36 cellular contexts compared by ENCODE assay signal in the genomic region with DNA sequence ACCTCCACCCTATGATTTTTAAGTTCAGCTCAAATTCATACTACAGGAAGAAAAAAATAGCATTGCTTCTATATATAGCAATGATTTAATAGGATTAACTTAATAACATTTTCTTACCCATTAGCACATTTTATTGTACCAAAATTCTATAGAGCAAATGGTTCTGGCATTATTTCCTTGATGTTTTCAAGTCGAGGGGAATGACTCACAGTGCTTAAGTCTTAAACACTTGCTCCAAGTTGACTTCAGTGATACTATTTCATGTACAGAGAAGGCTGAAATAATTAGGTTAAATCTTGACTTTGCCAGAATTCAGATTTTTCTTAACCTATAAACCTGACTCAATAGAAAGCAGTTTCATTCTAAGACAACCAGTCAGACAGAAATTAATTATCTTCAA.
"Had no signal": no experiment of that assay in that cellular context is flagged by ENCODE, and none has a peak within 500 bp of the region (broad histone marks: within the 10 kb centered on the region; RNA-seq: fewer than 3 reads in every experiment).

No MANE protein-coding gene starts in this region.

- DNase-seq: Karpas-422, Kasumi-1, MG63, MM.1S, MV-4-11, NCI-H1048, NCI-H1092, NCI-H1092 treated with DMSO at 0.1 percent for 48 hours, NCI-H1105, NCI-H1105 treated with DMSO at 0.1 percent for 48 hours, NCI-H1417, NCI-H1417 treated with DMSO at 0.1 percent for 48 hours, NCI-H1436, NCI-H1436 treated with DMSO at 0.1 percent for 48 hours, NCI-H146, NCI-H1694, NCI-H1694 treated with DMSO at 0.1 percent for 48 hours, NCI-H187, NCI-H187 treated with DMSO at 0.1 percent for 48 hours, NCI-H1930, NCI-H2029, NCI-H2029 treated with DMSO at 0.1 percent for 48 hours, NCI-H2081, NCI-H2081 treated with DMSO at 0.1 percent for 48 hours, NCI-H2107, NCI-H2171, NCI-H2171 treated with DMSO at 0.1 percent for 48 hours, NCI-H2227 treated with DMSO at 0.1 percent for 48 hours, NCI-H226, NCI-H345, NCI-H446, NCI-H446 treated with DMSO at 0.1 percent for 48 hours, NCI-H510A, NCI-H510A treated with DMSO at 0.1 percent for 48 hours, NCI-H524 had no signal

- H3K4me2 ChIP-seq: KMS-11 had no signal

- H3K27me3 ChIP-seq: MG63 had no signal

- H3K9ac ChIP-seq: KMS-11 had no signal

- H3K27ac ChIP-seq: KMS-11 had no signal

- H3K4me3 ChIP-seq: MG63 had no signal

- H3K9me3 ChIP-seq: MG63 had no signal

- H3K36me3 ChIP-seq: MG63 had no signal
